Comparison of ENCODE assay signal across 8 cellular contexts in genomic region chr2:121071058-121071504, GRCh38.
DNase-seq lines count a peak whose midpoint lies in the region; ATAC-seq and TF ChIP-seq lines count a peak whose summit lies in the region.

No MANE protein-coding gene starts in this region.

- no peaks in the 10 kb centered on the region for H3K27me3 ChIP-seq in brain microvascular endothelial cell (replicated peaks)

- TF ChIP-seq CTCF in brain microvascular endothelial cell (IDR thresholded peaks at IDR 0.05; ENCODE audit: low read depth, low read length, missing control alignments) = peak; percentile 95

- H3K4me3 ChIP-seq in brain microvascular endothelial cell (ENCODE audit: low read depth, low read length) = no peak overlapping the region

- DNase-seq in activated CD4-positive, CD25-positive, alpha-beta regulatory T cell treated with anti-CD3 and anti-CD28 coated beads, Interleukin-2, amount 50 U/mL, for 72 hours = peak; percentile 57
- DNase-seq in HuH-7 (ENCODE audit: low spot score) (peak; percentile 80), SHP77 (lab: John Stamatoyannopoulos, UW) (peak; percentile 8 to 36), brain microvascular endothelial cell (peak; percentile 64), kidney glomerular epithelial cell (lab: John Stamatoyannopoulos, UW) (peak; percentile 59)
- peak; percentile 17 for DNase-seq in stimulated activated CD8-positive, alpha-beta memory T cell treated with anti-CD3 and anti-CD28 coated beads, Interleukin-4, amount 100 ng/mL, for 24 hours (ENCODE audit: low read depth)

- no peak for ATAC-seq in activated CD4-positive, CD25-positive, alpha-beta regulatory T cell treated with anti-CD3 and anti-CD28 coated beads, Interleukin-2, amount 50 U/mL, for 24 hours
- ATAC-seq in GM21367 (IDR thresholded peaks at IDR 0.05; ENCODE audit: unreplicated experiment) = no peak

- no peaks in the 10 kb centered on the region for H3K36me3 ChIP-seq in brain microvascular endothelial cell (replicated peaks)

- in situ Hi-C loops in brain microvascular endothelial cell (cut with HindIII; ENCODE audit: low pct_ligation_motif_present, low sequenced_read_pairs) = no loop called here

- no peak overlapping the region for H3K27ac ChIP-seq in brain microvascular endothelial cell

Comparison
In these comparisons a context has a peak if more than half of its experiments do, and no peak if none do; other contexts are left out.
1. DNase-seq: peak in every context shown above with its lines; median percentile 80 in HuH-7; 64 in brain microvascular endothelial cell; 59 in kidney glomerular epithelial cell; 57 in activated CD4-positive, CD25-positive, alpha-beta regulatory T cell treated with anti-CD3 and anti-CD28 coated beads, Interleukin-2, amount 50 U/mL, for 72 hours; 22 in SHP77; 17 in stimulated activated CD8-positive, alpha-beta memory T cell treated with anti-CD3 and anti-CD28 coated beads, Interleukin-4, amount 100 ng/mL, for 24 hours.